8 cellular contexts compared by ENCODE assay signal in the genomic region with DNA sequence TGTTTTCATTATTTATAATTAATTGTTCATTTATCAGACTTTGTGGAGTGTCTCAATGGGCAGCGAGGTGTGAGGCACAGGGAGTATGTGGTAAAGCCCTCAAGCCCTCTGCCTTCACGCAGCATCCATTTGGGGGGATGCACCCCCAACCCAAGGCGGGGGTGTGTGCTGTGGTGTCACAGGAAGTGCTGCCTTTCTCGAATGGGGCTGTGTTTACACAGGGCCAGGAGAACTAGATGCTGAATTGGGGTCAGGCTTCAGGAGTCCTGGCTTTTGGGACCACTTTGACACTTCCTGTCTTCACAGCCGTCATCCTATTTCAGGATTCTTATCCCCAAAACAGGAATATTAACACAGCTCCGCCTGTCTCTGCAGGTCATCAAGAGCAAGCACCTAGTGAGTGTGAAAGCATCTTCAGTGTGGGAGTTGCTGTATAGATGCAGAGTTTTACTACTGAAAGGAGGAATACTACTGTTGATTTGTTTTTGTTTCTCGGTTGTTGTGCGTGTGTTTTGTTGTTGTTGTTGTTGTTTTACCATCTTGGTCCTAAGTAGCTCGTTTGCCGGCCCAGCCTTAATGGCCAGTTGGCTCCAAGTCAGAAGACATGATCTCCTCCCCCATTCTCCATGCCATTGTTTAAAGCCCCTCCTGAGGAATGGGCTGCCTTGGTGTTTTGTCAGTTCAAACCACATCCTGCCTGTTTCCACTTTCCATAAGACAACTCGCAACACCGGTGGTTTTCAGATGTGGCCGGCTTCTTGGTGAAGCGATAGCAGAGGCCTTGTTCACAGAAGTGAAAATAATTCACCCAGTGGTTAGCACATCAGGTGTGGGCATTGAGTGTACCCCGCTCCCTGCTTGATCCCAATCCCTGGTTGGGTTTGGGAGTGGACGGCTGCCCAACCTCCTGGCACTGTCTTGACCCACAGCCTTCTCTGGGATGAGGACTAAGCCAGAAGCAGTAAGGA.
A peak's percentile ranks its signal among the peaks of the same experiment; 100 is the strongest.
DNase-seq lines count a peak whose midpoint lies in the region; ATAC-seq and TF ChIP-seq lines count a peak whose summit lies in the region.

No MANE protein-coding gene starts in this region.

- H3K27ac ChIP-seq in brain microvascular endothelial cell = no peak overlapping the region

- no peak for TF ChIP-seq CTCF in brain microvascular endothelial cell (IDR thresholded peaks at IDR 0.05; ENCODE audit: low read depth, low read length, missing control alignments)

- H3K27me3 ChIP-seq in brain microvascular endothelial cell (replicated peaks) = no peaks in the 10 kb centered on the region

- no peak overlapping the region for H3K4me3 ChIP-seq in brain microvascular endothelial cell (ENCODE audit: low read depth, low read length)

- peak; percentile 50 for ATAC-seq in HG03196 (IDR thresholded peaks at IDR 0.05; ENCODE audit: unreplicated experiment)

- in situ Hi-C loops in brain microvascular endothelial cell (cut with HindIII; ENCODE audit: low pct_ligation_motif_present, low sequenced_read_pairs) = no loop called here

- no peaks in the 10 kb centered on the region for H3K36me3 ChIP-seq in brain microvascular endothelial cell (replicated peaks)

- DNase-seq in stimulated activated CD4-positive, alpha-beta T cell treated with anti-CD3 and anti-CD28 coated beads, Interleukin-1b, Interleukin-23, amount 100 ng/mL, for 48 hours = peak; percentile 37
- DNase-seq in stimulated activated CD4-positive, alpha-beta T cell treated with anti-CD3 and anti-CD28 coated beads, Interleukin-2, amount 100 ng/mL, for 48 hours = no peak
- peak; percentile 25 for DNase-seq in activated T-cell treated with anti-CD3 and anti-CD28 coated beads, Interleukin-2, amount 50 U/mL, for 1 hour
- DNase-seq in brain microvascular endothelial cell (no peak), NCI-H774 (lab: John Stamatoyannopoulos, UW) (no peak), NCI-H1930 (lab: John Stamatoyannopoulos, UW) (no peak), LoVo (ENCODE audit: low spot score) (no peak)

Comparison
In these comparisons a context has a peak if more than half of its experiments do, and no peak if none do; other contexts are left out.
1. DNase-seq: peak in stimulated activated CD4-positive, alpha-beta T cell treated with anti-CD3 and anti-CD28 coated beads, Interleukin-1b, Interleukin-23, amount 100 ng/mL, for 48 hours (single experiment) and activated T-cell treated with anti-CD3 and anti-CD28 coated beads, Interleukin-2, amount 50 U/mL, for 1 hour (single experiment); none in stimulated activated CD4-positive, alpha-beta T cell treated with anti-CD3 and anti-CD28 coated beads, Interleukin-2, amount 100 ng/mL, for 48 hours (0 of 2), brain microvascular endothelial cell (single experiment), NCI-H774 (single experiment), NCI-H1930 (0 of 2) and LoVo (single experiment).